ENCODE assay signal across 8 cellular contexts in the genomic region with DNA sequence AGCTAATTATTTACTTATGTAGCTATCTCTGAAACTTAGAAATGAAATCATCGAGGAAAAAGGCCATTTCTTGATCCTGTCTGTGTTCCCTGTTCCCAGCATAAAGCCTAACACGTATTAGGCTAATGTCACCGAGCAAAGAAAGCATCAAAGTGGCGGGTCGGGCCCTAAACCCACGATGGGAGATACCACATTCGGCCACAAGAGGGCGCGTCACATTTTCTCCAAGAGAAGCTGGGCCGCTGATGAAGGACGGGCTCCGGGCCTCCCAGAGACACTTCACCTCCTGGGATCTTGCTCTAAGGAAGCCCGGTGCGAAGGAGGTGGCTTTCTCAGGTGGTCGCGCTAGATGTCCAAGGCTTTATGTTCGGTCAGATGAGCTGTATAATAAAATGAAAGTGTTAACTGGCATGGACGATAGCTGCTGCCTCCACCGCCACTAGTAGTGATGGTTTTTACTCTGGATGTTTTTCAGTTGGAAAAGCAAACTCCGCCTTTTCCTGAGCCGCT. TPM values are rescaled to one million over a fixed set of nuclear protein-coding genes. Genes with fewer than 3 reads are reported as not detected.
A peak's percentile ranks its signal among the peaks of the same experiment; 100 is the strongest.
DNase-seq lines count a peak whose midpoint lies in the region; ATAC-seq, FAIRE-seq and TF ChIP-seq lines count a peak whose summit lies in the region.

No MANE protein-coding gene starts in this region.

- H3K36me3 Mint-ChIP-seq in endothelial cell (ENCODE audit: low read depth, unreplicated experiment), result peaks cover 10% of the 10 kb centered on the region

- no peak for FAIRE-seq in HTR-8/SVneo (lab: Jason Lieb, UNC)

- no peaks in the 10 kb centered on the region for H3K9me3 ChIP-seq in mesodermal cell (ENCODE audit: control insufficient read depth, low read length)

- peaks cover 12% of the 10 kb centered on the region for H3K4me1 Mint-ChIP-seq in endothelial cell (ENCODE audit: unreplicated experiment)

- DNase-seq in HTR-8/SVneo (ENCODE audit: insufficient read length, low spot score), result peak; percentile 89
- DNase-seq in NK-92 treated with Interleukin-12 subunit alpha and Interleukin-12 subunit beta, amount 100 ng/mL, for 24 hours (lab: John Stamatoyannopoulos, UW), result peak; percentile 80
- peak; percentile 55 for DNase-seq in activated CD8-positive, alpha-beta memory T cell treated with anti-CD3 and anti-CD28 coated beads, Interleukin-2, amount 50 U/mL, for 1 hour (ENCODE audit: extremely low read depth)
- peak; percentile 92 for DNase-seq in endothelial cell (ENCODE audit: low spot score)
- peak; percentile 94 for DNase-seq in stimulated activated CD8-positive, alpha-beta memory T cell treated with anti-CD3 and anti-CD28 coated beads, Interleukin-15, amount 100 ng/mL, for 1 hour (ENCODE audit: low read depth)

- H3K27ac ChIP-seq in mesodermal cell (ENCODE audit: low read depth, low read length, severe bottlenecking), result peak overlapping the region; percentile 16

- ATAC-seq in GM19455 (IDR thresholded peaks at IDR 0.05; ENCODE audit: unreplicated experiment), result no peak

- peak overlapping the region; percentile 84 for H3K27ac Mint-ChIP-seq in endothelial cell (ENCODE audit: unreplicated experiment)

- peak overlapping the region; percentile 98 for H3K4me3 Mint-ChIP-seq in endothelial cell (ENCODE audit: unreplicated experiment)

- H3K9me3 Mint-ChIP-seq in endothelial cell (ENCODE audit: unreplicated experiment), result no peaks in the 10 kb centered on the region

- peaks cover 12% of the 10 kb centered on the region for H3K36me3 ChIP-seq in mesodermal cell (ENCODE audit: control insufficient read depth, insufficient read depth, low read length)

- 4% methylated on average over 11 to 19 of the region's 21 CpGs for WGBS in mesodermal cell (ENCODE audit: insufficient coverage in 2 of 2), 2 experiments

- H3K4me1 ChIP-seq in mesodermal cell (ENCODE audit: control insufficient read depth, insufficient read depth, low read length, poor library complexity, severe bottlenecking), result no peaks in the 10 kb centered on the region

- H3K27me3 Mint-ChIP-seq in endothelial cell (ENCODE audit: unreplicated experiment), result peaks cover 16% of the 10 kb centered on the region

- TF ChIP-seq CTCF in endothelial cell (IDR thresholded peaks at IDR 0.05; ENCODE audit: unreplicated experiment), result peak; percentile 98

- H3K4me3 ChIP-seq in GM08714 (ENCODE audit: low read length) (peak overlapping the region; percentile 61), mesodermal cell (ENCODE audit: extremely low read depth, insufficient read depth, low read length, poor library complexity, severe bottlenecking) (peak overlapping the region; percentile 95)

RNA-seq across cellular contexts. Expression of gene PDK2, which starts 0.9 kb away (rescaled TPM):
- 37.1 TPM for total RNA-seq in endothelial cell (ENCODE audit: unreplicated experiment)
- polyA plus RNA-seq in mesodermal cell (2013, experiment 1 of 2), result 34.0 TPM
- polyA plus RNA-seq in mesodermal cell (2013, experiment 2 of 2), result 27.2 TPM

RNA-seq across cellular contexts. Expression of gene SAMD14, which starts 35.7 kb away (rescaled TPM):
- total RNA-seq in endothelial cell (ENCODE audit: unreplicated experiment), result 82.0 TPM
- polyA plus RNA-seq in mesodermal cell (2013, experiment 1 of 2), result 26.6 TPM
- 18.7 TPM for polyA plus RNA-seq in mesodermal cell (2013, experiment 2 of 2)

RNA-seq across cellular contexts. Expression of gene ITGA3, which starts 38.4 kb away (rescaled TPM):
- 5.0 TPM for total RNA-seq in endothelial cell (ENCODE audit: unreplicated experiment)
- polyA plus RNA-seq in mesodermal cell (2013, experiment 1 of 2), result 108 TPM
- 102 TPM for polyA plus RNA-seq in mesodermal cell (2013, experiment 2 of 2)

RNA-seq across cellular contexts. Expression of gene PPP1R9B, which starts 56.2 kb away (rescaled TPM):
- 101 TPM for total RNA-seq in endothelial cell (ENCODE audit: unreplicated experiment)
- 45.5 TPM for polyA plus RNA-seq in mesodermal cell (2013, experiment 1 of 2)
- 36.7 TPM for polyA plus RNA-seq in mesodermal cell (2013, experiment 2 of 2)
